Comparison of ENCODE assay signal across 13 cellular contexts in genomic region chr5:9046756-9047481, GRCh38.
DNase-seq lines count a peak whose midpoint lies in the region; ATAC-seq and TF ChIP-seq lines count a peak whose summit lies in the region.
"Had no signal": no experiment of that assay in that cellular context is flagged by ENCODE, and none has a peak within 500 bp of the region (broad histone marks: within the 10 kb centered on the region; RNA-seq: fewer than 3 reads in every experiment).

No MANE protein-coding gene starts in this region.

- H3K9me1 ChIP-seq in IMR-90 (ENCODE audit: insufficient read depth, low read length) = peaks cover 32% of the 10 kb centered on the region

- peak; percentile 98 for ATAC-seq in IMR-90 (ENCODE audit: low read depth)
- ATAC-seq in GM18519 (IDR thresholded peaks at IDR 0.05; ENCODE audit: low FRiP score, unreplicated experiment) = no peak
- no peak for ATAC-seq in HG03565 (IDR thresholded peaks at IDR 0.05; ENCODE audit: unreplicated experiment)

- peak overlapping the region; percentile 15; the same call in 1 of the 2 replicates for H3K18ac ChIP-seq in IMR-90 (ENCODE audit: low read depth, low read length)

- H2AK9ac ChIP-seq in IMR-90 (replicated peaks; ENCODE audit: low read depth, low read length, poor library complexity) = peak overlapping the region; percentile 90

- no peak for TF ChIP-seq CTCF in IMR-90 (conservative IDR thresholded peaks at IDR 0.05; ENCODE audit: low read depth, low read length)
- TF ChIP-seq CTCF in cardiac fibroblast (IDR thresholded peaks at IDR 0.05; ENCODE audit: low read depth, low read length) = no peak

- peak overlapping the region in 1 of 2 experiments; percentile 97; a peak in 3 of 4 replicates for H4K8ac ChIP-seq in IMR-90 (ENCODE audit: low read depth in 2 of 2, low read length in 2 of 2)

- WGBS in IMR-90 (ENCODE audit: extremely low coverage in 2 of 2, insufficient read length in 1 of 2), 2 experiments = no CpG with 5 or more reads among the region's 3 CpGs

- intact Hi-C loops in IMR-90 (cut with micrococcal nuclease) = loop anchor here (1.0 kb wide), 1 partner anchor 8 kb away; no protein-coding TSS in a partner anchor

- no peak overlapping the region; the same call in 1 of the 2 replicates for H4K91ac ChIP-seq in IMR-90 (ENCODE audit: insufficient read depth, low read depth, low read length)

- peak overlapping the region; percentile 15; the same call in 1 of the 2 replicates for H3K27ac ChIP-seq in IMR-90 (ENCODE audit: insufficient read depth, low read length)
- H3K27ac ChIP-seq: BLaER1, dorsolateral prefrontal cortex had no signal

- no peaks in the 10 kb centered on the region for H3K9me3 ChIP-seq in IMR-90 (ENCODE audit: control insufficient read depth, insufficient read depth, low read length)

- H3K9ac ChIP-seq in IMR-90 (ENCODE audit: low read depth, low read length) = no peak overlapping the region
- H3K9ac ChIP-seq: BLaER1 had no signal

- H3K14ac ChIP-seq in IMR-90 (replicated peaks; ENCODE audit: low read depth, low read length) = no peak overlapping the region; the same call in 1 of the 2 replicates

- POLR2A ChIA-PET in IMR-90 (lab: Charles Lee; ENCODE audit: unreplicated experiment) = no interaction called here

- peaks cover 0 to 20% of the 10 kb centered on the region in 2 experiments; a peak in 2 of 4 replicates for H3K79me1 ChIP-seq in IMR-90 (ENCODE audit: low read depth in 1 of 2, low read length in 2 of 2)

- peak; percentile 68 for DNase-seq in ACHN
- peak; percentile 99 for DNase-seq in IMR-90
- DNase-seq in cardiac fibroblast (ENCODE audit: low read depth in 2 of 2) = peak; percentile 76 to 96
- peak; percentile 67 for DNase-seq in islet precursor cell
- no peak for DNase-seq in DMS79 (lab: John Stamatoyannopoulos, UW)
- no peak for DNase-seq in amygdala (lab: John Stamatoyannopoulos, UW)
- DNase-seq: activated T-cell treated with anti-CD3 and anti-CD28 coated beads, Interleukin-2, amount 50 U/mL, for 48 hours; stimulated activated naive CD4-positive, alpha-beta T cell treated with Interleukin-2 at 50 U/mL for 16 hours; T1000 had no signal

- TF ChIP-seq RAD21 in IMR-90 (IDR thresholded peaks at IDR 0.05; ENCODE audit: low read length) = peak; percentile 32

- dilution Hi-C loops in IMR-90 (cut with HindIII; ENCODE audit: low sequenced_read_pairs, unreplicated experiment) = no loop called here

- peaks cover 20% of the 10 kb centered on the region for H3K36me3 ChIP-seq in IMR-90 (ENCODE audit: control insufficient read depth, insufficient read depth, low read length)

- H2BK20ac ChIP-seq in IMR-90 (ENCODE audit: low read depth, low read length) = peak overlapping the region; percentile 98; the same call in 1 of the 2 replicates

- peak overlapping the region; percentile 6; the same call in 1 of the 2 replicates for H3K4me2 ChIP-seq in IMR-90 (ENCODE audit: low read depth, low read length)
- H3K4me2 ChIP-seq: BLaER1 had no signal

- peak overlapping the region; percentile 98 for H2BK5ac ChIP-seq in IMR-90 (ENCODE audit: low read depth, low read length, poor library complexity, severe bottlenecking)

- H2AK5ac ChIP-seq in IMR-90 (ENCODE audit: low read depth, low read length) = peak overlapping the region; percentile 98; the same call in 1 of the 2 replicates

- peak overlapping the region; percentile 94; the same call in 2 of the 3 replicates for H2BK15ac ChIP-seq in IMR-90 (ENCODE audit: low read depth, low read length)

- in situ Hi-C loops in ACHN (cut with HindIII; ENCODE audit: low pct_ligation_motif_present, low pct_unique_long_range_greater_than_20kb, low sequenced_read_pairs) (no loop called here), IMR-90 (cut with MboI; ENCODE audit: low sequenced_read_pairs) (no loop called here)

- H3K56ac ChIP-seq in IMR-90 (ENCODE audit: extremely low read depth, insufficient read depth, low read length) = peak overlapping the region; percentile 89; the same call in 1 of the 2 replicates

- no peak overlapping the region for H4K5ac ChIP-seq in IMR-90 (ENCODE audit: low read depth, low read length)

- CTCF ChIA-PET in IMR-90 (lab: Yijun Ruan, JAX) = interaction anchor here (0.8 to 1.2 kb wide), 3 partner anchors 17 to 59 kb away, joined by 3 read pairs; no protein-coding TSS in a partner anchor

- H3K4me3 ChIP-seq in IMR-90 (ENCODE audit: insufficient read depth, low read depth, low read length) (no peak overlapping the region), cardiac fibroblast (replicated peaks in 1 of 2; ENCODE audit: low read depth in 2 of 2, low read length in 2 of 2) (no peak overlapping the region)
- H3K4me3 ChIP-seq: BLaER1, dorsolateral prefrontal cortex had no signal

- no peak for TF ChIP-seq POLR2A in IMR-90 (IDR thresholded peaks at IDR 0.05; ENCODE audit: low read depth, low read length)

- peak overlapping the region; percentile 6; the same call in 1 of the 2 replicates for H3K23ac ChIP-seq in IMR-90 (ENCODE audit: low read depth, low read length)

- H3K27me3 ChIP-seq in IMR-90 (ENCODE audit: control insufficient read depth, insufficient read depth, low read length) = no peaks in the 10 kb centered on the region
- H3K27me3 ChIP-seq: BLaER1, dorsolateral prefrontal cortex had no signal

- H3K4ac ChIP-seq in IMR-90 (ENCODE audit: low read depth, low read length) = peak overlapping the region; percentile 100; the same call in 1 of the 2 replicates

- H3K4me1 ChIP-seq in IMR-90 (ENCODE audit: control insufficient read depth, insufficient read depth, low read length) = peaks cover 14% of the 10 kb centered on the region

- H4K20me1 ChIP-seq in IMR-90 (ENCODE audit: insufficient read depth, low read length) = no peaks in the 10 kb centered on the region
- H4K20me1 ChIP-seq: BLaER1 had no signal

- H2AFZ ChIP-seq in IMR-90 (replicated peaks; ENCODE audit: low read length, poor library complexity) = peak overlapping the region; percentile 24

- peak overlapping the region; percentile 99 for H2BK120ac ChIP-seq in IMR-90 (ENCODE audit: low read depth, low read length)

- BruUV-seq in IMR-90 (replicated peaks; lab: Mats Ljungman, UMichigan) = no TSS peak

TF ChIP-seq in IMR-90, 13 proteins besides CTCF, POLR2A, EP300 and RAD21:
- peak; percentile 76 for TF ChIP-seq CEBPB (IDR thresholded peaks at IDR 0.05; ENCODE audit: low read depth, low read length)
- no peak for TF ChIP-seq ELK1 (IDR thresholded peaks at IDR 0.05; ENCODE audit: borderline replicate concordance, low read depth, low read length)
- peak; percentile 73 for TF ChIP-seq BHLHE40 (IDR thresholded peaks at IDR 0.05; ENCODE audit: low read depth, low read length)
- TF ChIP-seq RCOR1 (IDR thresholded peaks at IDR 0.05; ENCODE audit: insufficient replicate concordance, low read length) = no peak
- TF ChIP-seq NFE2L2 (IDR thresholded peaks at IDR 0.05; ENCODE audit: low read depth, low read length) = no peak
- TF ChIP-seq USF2 (IDR thresholded peaks at IDR 0.05; ENCODE audit: low read depth, low read length) = 0 out of 2 replicates have a peak, but pooled peaks have one; percentile 35
- no peak for TF ChIP-seq MAFK (IDR thresholded peaks at IDR 0.05; ENCODE audit: low read depth, low read length)
- no peak for TF ChIP-seq SMC3 (IDR thresholded peaks at IDR 0.05; ENCODE audit: low read depth, low read length)
- peak; percentile 95 for TF ChIP-seq FOS (IDR thresholded peaks at IDR 0.05; ENCODE audit: low read depth, low read length)
- TF ChIP-seq RFX5 (IDR thresholded peaks at IDR 0.05; ENCODE audit: low read depth, low read length) = no peak
- TF ChIP-seq MAZ (IDR thresholded peaks at IDR 0.05; ENCODE audit: borderline replicate concordance, low read depth, low read length) = peak; percentile 61; the same call in 1 of the 2 replicates
- no peak for TF ChIP-seq MXI1 (IDR thresholded peaks at IDR 0.05; ENCODE audit: borderline replicate concordance, low read depth, low read length)
- peak; percentile 45; the same call in 1 of the 2 replicates for TF ChIP-seq CHD1 (IDR thresholded peaks at IDR 0.05; ENCODE audit: low read depth, low read length)

Comparison
In these comparisons a context has a peak if more than half of its experiments do, and no peak if none do; other contexts are left out.
1. DNase-seq: peak in ACHN (single experiment), IMR-90 (single experiment), cardiac fibroblast (2 of 2) and islet precursor cell (single experiment); none in DMS79 (single experiment) and amygdala (0 of 56).